In genomic region chr9:20684035-20684864, GRCh38 we compare ENCODE assay signal across 1 cellular context.
TF ChIP-seq lines count a peak whose summit lies in the region.

TSS of gene FOCAD (plus strand) at chr9:20684259. CDS start at chr9:20715354, 31,095 bp downstream.

TF ChIP-seq in WTC11, 78 proteins besides CTCF, POLR2A, EP300 and RAD21 (continued from another document):
- no peak for TF ChIP-seq ATF6 (CRISPR knock-in tag; IDR thresholded peaks at IDR 0.05)
- TF ChIP-seq MXD4 (CRISPR knock-in tag; IDR thresholded peaks at IDR 0.05; ENCODE audit: borderline replicate concordance), result no peak
- 0 out of 2 replicates have a peak, but pooled peaks have one; percentile 49 for TF ChIP-seq ZNF317 (CRISPR knock-in tag; IDR thresholded peaks at IDR 0.05; ENCODE audit: borderline replicate concordance, low read depth)
- TF ChIP-seq GABPB1 (CRISPR knock-in tag; IDR thresholded peaks at IDR 0.05), result no peak
- no peak for TF ChIP-seq STAT6 (CRISPR knock-in tag; conservative IDR thresholded peaks at IDR 0.05; ENCODE audit: low read depth)
- no peak for TF ChIP-seq CDX4 (CRISPR knock-in tag; IDR thresholded peaks at IDR 0.05; ENCODE audit: borderline replicate concordance)
- TF ChIP-seq ERG (CRISPR knock-in tag; IDR thresholded peaks at IDR 0.05), result peak; percentile 83
- TF ChIP-seq MYBL2 (CRISPR knock-in tag; IDR thresholded peaks at IDR 0.05), result peak; percentile 67; the same call in 1 of the 2 replicates
- no peak for TF ChIP-seq JUN (CRISPR knock-in tag; IDR thresholded peaks at IDR 0.05)
- no peak for TF ChIP-seq E2F1 (CRISPR knock-in tag; IDR thresholded peaks at IDR 0.05)
- TF ChIP-seq USF1 (CRISPR knock-in tag; IDR thresholded peaks at IDR 0.05), result no peak
- TF ChIP-seq AR (CRISPR knock-in tag; IDR thresholded peaks at IDR 0.05), result no peak
- TF ChIP-seq GRHL2 (CRISPR knock-in tag; IDR thresholded peaks at IDR 0.05; ENCODE audit: insufficient replicate concordance, severe bottlenecking), result no peak
- peak; percentile 54; the same call in 1 of the 2 replicates for TF ChIP-seq ZMAT4 (CRISPR knock-in tag; IDR thresholded peaks at IDR 0.05)
- TF ChIP-seq ATF3 (CRISPR knock-in tag; conservative IDR thresholded peaks at IDR 0.05), result no peak
- TF ChIP-seq TCF7 (CRISPR knock-in tag; IDR thresholded peaks at IDR 0.05; ENCODE audit: low read depth), result no peak
- TF ChIP-seq JAZF1 (CRISPR knock-in tag; IDR thresholded peaks at IDR 0.05), result no peak
- peak; percentile 88 for TF ChIP-seq ZNF138 (CRISPR knock-in tag; conservative IDR thresholded peaks at IDR 0.05)
- TF ChIP-seq HMGA2 (CRISPR knock-in tag; IDR thresholded peaks at IDR 0.05), result no peak
- TF ChIP-seq MAX (CRISPR knock-in tag; IDR thresholded peaks at IDR 0.05), result peak; percentile 67
- peak; percentile 68; the same call in 1 of the 2 replicates for TF ChIP-seq ZBTB43 (CRISPR knock-in tag; IDR thresholded peaks at IDR 0.05)
- TF ChIP-seq ARID4B (CRISPR knock-in tag; IDR thresholded peaks at IDR 0.05; ENCODE audit: borderline replicate concordance), result no peak
- TF ChIP-seq IRF2 (CRISPR knock-in tag; IDR thresholded peaks at IDR 0.05; ENCODE audit: borderline replicate concordance, low read depth), result no peak
- no peak for TF ChIP-seq NR3C1 (CRISPR knock-in tag; conservative IDR thresholded peaks at IDR 0.05; ENCODE audit: low read depth)
- TF ChIP-seq NFYB (CRISPR knock-in tag; conservative IDR thresholded peaks at IDR 0.05; ENCODE audit: low read depth), result peak; percentile 40; the same call in 1 of the 2 replicates
- TF ChIP-seq E2F5 (CRISPR knock-in tag; IDR thresholded peaks at IDR 0.05), result peak; percentile 94; the same call in 1 of the 2 replicates
- no peak for TF ChIP-seq ZNF423 (CRISPR knock-in tag; IDR thresholded peaks at IDR 0.05)
- no peak for TF ChIP-seq ZSCAN18 (CRISPR knock-in tag; IDR thresholded peaks at IDR 0.05)
- TF ChIP-seq ETV6 (CRISPR knock-in tag; IDR thresholded peaks at IDR 0.05), result peak; percentile 92
TF ChIP-seq in WTC11: peak in this region for 32.
